ENCODE assay signal across 8 cellular contexts in genomic region chr3:197656124-197656523, GRCh38.
DNase-seq lines count a peak whose midpoint lies in the region; ATAC-seq, FAIRE-seq and TF ChIP-seq lines count a peak whose summit lies in the region.
"Not testable (repeated sequence)": the region's sequence is repeated elsewhere in the genome, so short reads cannot be mapped to it uniquely, and the experiment has no call there.

No MANE protein-coding gene starts in this region.

- not testable (repeated sequence) for H2AFZ ChIP-seq in PC-9; astrocyte (ENCODE audit: low read depth, low read length)

- not testable (repeated sequence) for H3K9me2 ChIP-seq in PC-9 (ENCODE audit: insufficient read depth)

- peaks cover 0 to 25% (median 0%) of the 10 kb centered on the region in 11 experiments; a peak in 7 of 22 replicates for H3K27me3 ChIP-seq in BLaER1 treated with 17β-estradiol and CSF1 and Interleukin-3, amounts not matched to agents 10 nM and 100 nM
- not testable (repeated sequence) for H3K27me3 ChIP-seq in PC-9 (ENCODE audit: insufficient read depth, low read depth); astrocyte (ENCODE audit: insufficient read depth, low read length); naive thymus-derived CD4-positive, alpha-beta T cell (ENCODE audit: control insufficient read depth in 2 of 2, insufficient read depth in 2 of 2, low read length in 2 of 2)

- not testable (repeated sequence) for H3F3A ChIP-seq in PC-9 (ENCODE audit: insufficient read depth, low read depth)

- POLR2A ChIA-PET in PC-9 (lab: Charles Lee; ENCODE audit: unreplicated experiment); activated CD4-positive, alpha-beta memory T cell treated with anti-CD3 and anti-CD28 coated beads, Interleukin-2, amount 10 ng/mL, durations not matched to agents 7 days and 5 days (lab: Charles Lee); naive thymus-derived CD4-positive, alpha-beta T cell (lab: Charles Lee): not testable (repeated sequence)

- not testable (repeated sequence) for H3K9me3 Mint-ChIP-seq in activated CD4-positive, alpha-beta memory T cell treated with anti-CD3 and anti-CD28 coated beads, Interleukin-2, amount 10 ng/mL, durations not matched to agents 7 days and 5 days; activated T-helper 2 cell treated with anti-CD3 and anti-CD28 coated beads, Interferon-gamma antibody, Interleukin-2, Interleukin-4, amounts not matched to agents 10 μg/mL and 5 μg/mL and 100 μg/mL, durations not matched to agents 14 hours and 24 hours and 36 hours; astrocyte (ENCODE audit: unreplicated experiment); naive thymus-derived CD4-positive, alpha-beta T cell; progenitor cell of endocrine pancreas (ENCODE audit: low read depth)

- not testable (repeated sequence) for FAIRE-seq in astrocyte (lab: Jason Lieb, UNC)

- not testable (repeated sequence) for H3K79me2 ChIP-seq in PC-9 (ENCODE audit: low read depth); astrocyte (ENCODE audit: insufficient read depth, low read length)

- DNase-seq in GM12864 (ENCODE audit: low read depth): peak; percentile 13
- DNase-seq in PC-9; activated CD4-positive, alpha-beta memory T cell treated with anti-CD3 and anti-CD28 coated beads, Interleukin-2, amount 10 ng/mL, durations not matched to agents 7 days and 5 days; activated T-helper 2 cell treated with anti-CD3 and anti-CD28 coated beads, Interferon-gamma antibody, Interleukin-2, Interleukin-4, amounts not matched to agents 10 μg/mL and 5 μg/mL and 100 μg/mL, durations not matched to agents 14 hours and 24 hours and 36 hours (ENCODE audit: low spot score); astrocyte (ENCODE audit: low read depth); naive thymus-derived CD4-positive, alpha-beta T cell; progenitor cell of endocrine pancreas (ENCODE audit: low spot score, unreplicated experiment): not testable (repeated sequence)

- not testable (repeated sequence) for H3K9ac ChIP-seq in BLaER1 treated with 17β-estradiol and CSF1 and Interleukin-3, amounts not matched to agents 10 nM and 100 nM; astrocyte (ENCODE audit: low read length)

- peak overlapping the region; percentile 70 for H3K4me3 Mint-ChIP-seq in activated CD4-positive, alpha-beta memory T cell treated with anti-CD3 and anti-CD28 coated beads, Interleukin-2, amount 10 ng/mL, durations not matched to agents 7 days and 5 days
- peak overlapping the region; percentile 75 for H3K4me3 Mint-ChIP-seq in activated T-helper 2 cell treated with anti-CD3 and anti-CD28 coated beads, Interferon-gamma antibody, Interleukin-2, Interleukin-4, amounts not matched to agents 10 μg/mL and 5 μg/mL and 100 μg/mL, durations not matched to agents 14 hours and 24 hours and 36 hours (ENCODE audit: low read depth)
- peak overlapping the region; percentile 69 for H3K4me3 Mint-ChIP-seq in astrocyte (ENCODE audit: unreplicated experiment)
- H3K4me3 Mint-ChIP-seq in naive thymus-derived CD4-positive, alpha-beta T cell: peak overlapping the region; percentile 37 to 79 (median 54)
- peak overlapping the region; percentile 49 for H3K4me3 Mint-ChIP-seq in progenitor cell of endocrine pancreas (ENCODE audit: low read depth)

- intact Hi-C loops in PC-9 (cut with micrococcal nuclease; ENCODE audit: unreplicated experiment); activated T-helper 2 cell treated with anti-CD3 and anti-CD28 coated beads, Interferon-gamma antibody, Interleukin-2, Interleukin-4, amounts not matched to agents 10 μg/mL and 5 μg/mL and 100 μg/mL, durations not matched to agents 14 hours and 24 hours and 36 hours (cut with micrococcal nuclease); naive thymus-derived CD4-positive, alpha-beta T cell (cut with micrococcal nuclease): not testable (repeated sequence)

- peak overlapping the region in 6 of 11 experiments; percentile 31 to 86 (median 76); a peak in 10 of 22 replicates for H3K4me2 ChIP-seq in BLaER1 treated with 17β-estradiol and CSF1 and Interleukin-3, amounts not matched to agents 10 nM and 100 nM
- peak overlapping the region; percentile 82 for H3K4me2 ChIP-seq in PC-9
- not testable (repeated sequence) for H3K4me2 ChIP-seq in astrocyte (ENCODE audit: low read length)

- peaks cover 0 to 47% (median 31%) of the 10 kb centered on the region in 10 experiments; a peak in 17 of 20 replicates for H3K4me1 ChIP-seq in BLaER1 treated with 17β-estradiol and CSF1 and Interleukin-3, amounts not matched to agents 10 nM and 100 nM
- not testable (repeated sequence) for H3K4me1 ChIP-seq in PC-9 (replicated peaks; ENCODE audit: insufficient read depth); astrocyte (ENCODE audit: insufficient read depth, low read length); naive thymus-derived CD4-positive, alpha-beta T cell (ENCODE audit: control insufficient read depth in 2 of 2, insufficient read depth in 2 of 2, low read length in 2 of 2)

- not testable (repeated sequence) for ATAC-seq in naive thymus-derived CD4-positive, alpha-beta T cell

- H3K27ac ChIP-seq in BLaER1 treated with 17β-estradiol and CSF1 and Interleukin-3, amounts not matched to agents 10 nM and 100 nM; PC-9; astrocyte (ENCODE audit: low read depth, low read length); naive thymus-derived CD4-positive, alpha-beta T cell (ENCODE audit: low read depth, low read length): not testable (repeated sequence)

- peak overlapping the region; percentile 80 for H3K27ac Mint-ChIP-seq in activated CD4-positive, alpha-beta memory T cell treated with anti-CD3 and anti-CD28 coated beads, Interleukin-2, amount 10 ng/mL, durations not matched to agents 7 days and 5 days
- peak overlapping the region; percentile 94 for H3K27ac Mint-ChIP-seq in activated T-helper 2 cell treated with anti-CD3 and anti-CD28 coated beads, Interferon-gamma antibody, Interleukin-2, Interleukin-4, amounts not matched to agents 10 μg/mL and 5 μg/mL and 100 μg/mL, durations not matched to agents 14 hours and 24 hours and 36 hours
- H3K27ac Mint-ChIP-seq in astrocyte (ENCODE audit: unreplicated experiment): peak overlapping the region; percentile 41
- H3K27ac Mint-ChIP-seq in naive thymus-derived CD4-positive, alpha-beta T cell: peak overlapping the region in 4 of 9 donors; percentile 34 to 84 (median 50)
- H3K27ac Mint-ChIP-seq in progenitor cell of endocrine pancreas: not testable (repeated sequence)

- H3K4me3 ChIP-seq in BLaER1 treated with 17β-estradiol and CSF1 and Interleukin-3, amounts not matched to agents 10 nM and 100 nM; GM12864 (ENCODE audit: low read depth, low read length); astrocyte (ENCODE audit: insufficient read depth, low read depth, low read length); naive thymus-derived CD4-positive, alpha-beta T cell (ENCODE audit: low read length): not testable (repeated sequence)
- H3K4me3 ChIP-seq in PC-9: peak overlapping the region; percentile 54; the same call in 1 of the 2 replicates

- not testable (repeated sequence) for H3K9me3 ChIP-seq in BLaER1 treated with 17β-estradiol and CSF1 and Interleukin-3, amounts not matched to agents 10 nM and 100 nM (replicated peaks in 1 of 11); PC-9 (ENCODE audit: insufficient read depth, low read depth); astrocyte (ENCODE audit: insufficient read depth, low read depth, low read length); naive thymus-derived CD4-positive, alpha-beta T cell (ENCODE audit: control insufficient read depth in 2 of 3, low read length in 3 of 3)

- CTCF ChIA-PET in PC-9 (lab: Charles Lee); activated CD4-positive, alpha-beta memory T cell treated with anti-CD3 and anti-CD28 coated beads, Interleukin-2, amount 10 ng/mL, durations not matched to agents 7 days and 5 days (lab: Charles Lee); naive thymus-derived CD4-positive, alpha-beta T cell (lab: Charles Lee): not testable (repeated sequence)

- H3K36me3 Mint-ChIP-seq in activated CD4-positive, alpha-beta memory T cell treated with anti-CD3 and anti-CD28 coated beads, Interleukin-2, amount 10 ng/mL, durations not matched to agents 7 days and 5 days (ENCODE audit: low read depth); activated T-helper 2 cell treated with anti-CD3 and anti-CD28 coated beads, Interferon-gamma antibody, Interleukin-2, Interleukin-4, amounts not matched to agents 10 μg/mL and 5 μg/mL and 100 μg/mL, durations not matched to agents 14 hours and 24 hours and 36 hours (ENCODE audit: low read depth); astrocyte (ENCODE audit: low read depth, unreplicated experiment); naive thymus-derived CD4-positive, alpha-beta T cell; progenitor cell of endocrine pancreas (ENCODE audit: insufficient read depth): not testable (repeated sequence)

- H3K4me1 Mint-ChIP-seq in activated CD4-positive, alpha-beta memory T cell treated with anti-CD3 and anti-CD28 coated beads, Interleukin-2, amount 10 ng/mL, durations not matched to agents 7 days and 5 days: peaks cover 18% of the 10 kb centered on the region
- H3K4me1 Mint-ChIP-seq in activated T-helper 2 cell treated with anti-CD3 and anti-CD28 coated beads, Interferon-gamma antibody, Interleukin-2, Interleukin-4, amounts not matched to agents 10 μg/mL and 5 μg/mL and 100 μg/mL, durations not matched to agents 14 hours and 24 hours and 36 hours (ENCODE audit: low read depth): peaks cover 13% of the 10 kb centered on the region
- not testable (repeated sequence) for H3K4me1 Mint-ChIP-seq in astrocyte (ENCODE audit: low read depth, unreplicated experiment); progenitor cell of endocrine pancreas (ENCODE audit: low read depth)
- peaks cover 0 to 13% (median under 1%) of the 10 kb centered on the region in 7 donors for H3K4me1 Mint-ChIP-seq in naive thymus-derived CD4-positive, alpha-beta T cell

- not testable (repeated sequence) for H3K27me3 Mint-ChIP-seq in activated CD4-positive, alpha-beta memory T cell treated with anti-CD3 and anti-CD28 coated beads, Interleukin-2, amount 10 ng/mL, durations not matched to agents 7 days and 5 days; activated T-helper 2 cell treated with anti-CD3 and anti-CD28 coated beads, Interferon-gamma antibody, Interleukin-2, Interleukin-4, amounts not matched to agents 10 μg/mL and 5 μg/mL and 100 μg/mL, durations not matched to agents 14 hours and 24 hours and 36 hours (ENCODE audit: low read depth); astrocyte (ENCODE audit: low read depth, unreplicated experiment); naive thymus-derived CD4-positive, alpha-beta T cell; progenitor cell of endocrine pancreas

- not testable (repeated sequence) for TF ChIP-seq CTCF in GM12864 (IDR thresholded peaks at IDR 0.05; ENCODE audit: low read depth, low read length, missing control alignments); PC-9 (conservative IDR thresholded peaks at IDR 0.05); astrocyte (IDR thresholded peaks at IDR 0.05; ENCODE audit: insufficient read depth, low read depth, low read length); progenitor cell of endocrine pancreas (IDR thresholded peaks at IDR 0.05; ENCODE audit: unreplicated experiment)

- not testable (repeated sequence) for H4K20me1 ChIP-seq in BLaER1 treated with 17β-estradiol and CSF1 and Interleukin-3, amounts not matched to agents 10 nM and 100 nM; PC-9 (ENCODE audit: insufficient read depth); astrocyte (ENCODE audit: insufficient read depth, low read length)

- not testable (repeated sequence) for BruUV-seq in PC-9 (replicated peaks; lab: Mats Ljungman, UMichigan)

- H3K36me3 ChIP-seq in BLaER1 treated with 17β-estradiol and CSF1 and Interleukin-3, amounts not matched to agents 10 nM and 100 nM; PC-9 (ENCODE audit: low read depth); astrocyte (ENCODE audit: insufficient read depth, low read length); naive thymus-derived CD4-positive, alpha-beta T cell (ENCODE audit: control insufficient read depth in 2 of 3, insufficient read depth in 3 of 3, low read length in 3 of 3): not testable (repeated sequence)
